ENCODE assay signal across 8 cellular contexts in genomic region chr1:172180886-172181285, GRCh38.
DNase-seq lines count a peak whose midpoint lies in the region; ATAC-seq and TF ChIP-seq lines count a peak whose summit lies in the region.

No MANE protein-coding gene starts in this region.

- H3K27ac ChIP-seq in angular gyrus (ENCODE audit: low read depth, low read length) (peak overlapping the region; percentile 53), layer of hippocampus (ENCODE audit: low read depth, low read length) (peak overlapping the region; percentile 30)

- H3K4me1 ChIP-seq in HAP-1: peaks cover 5% of the 10 kb centered on the region

- no peaks in the 10 kb centered on the region for H3K36me3 ChIP-seq in HAP-1 (replicated peaks)

- peak; percentile 74 for ATAC-seq in GM21825 (IDR thresholded peaks at IDR 0.05; ENCODE audit: unreplicated experiment)

- no peaks in the 10 kb centered on the region for H3K9me3 ChIP-seq in HAP-1

- TF ChIP-seq CTCF in GM12864 (IDR thresholded peaks at IDR 0.05; ENCODE audit: low read depth, low read length, missing control alignments): no peak

- in situ Hi-C loops in HAP-1 (cut with MboI; ENCODE audit: low sequenced_read_pairs): no loop called here

- H3K4me3 ChIP-seq in GM12864 (ENCODE audit: low read depth, low read length) (peak overlapping the region; percentile 2; the same call in 1 of the 2 replicates), HAP-1 (no peak overlapping the region)

- H3K27me3 ChIP-seq in layer of hippocampus (ENCODE audit: control insufficient read depth, insufficient read depth, low read length): no peaks in the 10 kb centered on the region
- H3K27me3 ChIP-seq in HAP-1 (ENCODE audit: low read depth): no peaks in the 10 kb centered on the region; the same call in 1 of the 2 replicates

- DNase-seq in GM12864 (ENCODE audit: low read depth) (peak; percentile 57), OCI-M1 (lab: John Stamatoyannopoulos, UW) (peak; percentile 77), NCI-H226 (no peak), HAP-1 (ENCODE audit: low spot score in 2 of 2) (no peak)
- DNase-seq in stimulated activated CD8-positive, alpha-beta memory T cell treated with anti-CD3 and anti-CD28 coated beads, Interleukin-4, amount 100 ng/mL, for 48 hours: peak; percentile 55

Comparison
In these comparisons a context has a peak if more than half of its experiments do, and no peak if none do; other contexts are left out.
1. DNase-seq: peak in GM12864 (single experiment), OCI-M1 (single experiment) and stimulated activated CD8-positive, alpha-beta memory T cell treated with anti-CD3 and anti-CD28 coated beads, Interleukin-4, amount 100 ng/mL, for 48 hours (single experiment); none in NCI-H226 (single experiment) and HAP-1 (0 of 2).